ENCODE assay signal across 16 cellular contexts in the genomic region with DNA sequence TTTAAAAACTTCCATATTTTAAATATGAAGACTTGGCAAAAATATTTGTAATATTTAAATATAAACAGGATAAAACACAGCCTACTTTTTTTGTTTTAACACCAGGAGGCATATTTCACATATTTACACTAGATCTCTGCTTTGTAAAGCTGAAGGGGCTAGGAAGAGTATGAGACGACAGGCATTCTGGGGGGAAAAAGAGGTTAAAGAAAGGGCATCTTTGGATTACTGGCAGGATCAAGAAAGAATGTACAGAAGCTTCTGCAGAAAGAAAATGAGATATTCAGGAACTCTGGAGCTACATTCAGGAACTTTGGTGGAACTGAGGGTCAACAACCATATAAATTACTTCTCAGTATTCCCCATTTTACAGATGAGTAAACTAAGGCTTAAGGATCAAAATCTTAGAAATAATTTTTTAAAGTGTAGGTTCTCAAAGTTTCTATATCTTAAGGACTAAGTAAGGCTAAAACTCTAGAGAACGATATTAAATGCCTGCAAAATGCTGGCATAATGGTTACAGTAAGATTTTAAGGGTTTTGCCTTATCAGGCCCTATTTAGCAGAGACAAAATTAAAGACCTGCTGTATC.
DNase-seq lines count a peak whose midpoint lies in the region; ATAC-seq, FAIRE-seq and TF ChIP-seq lines count a peak whose summit lies in the region.
"Had no signal": no experiment of that assay in that cellular context is flagged by ENCODE, and none has a peak within 500 bp of the region (broad histone marks: within the 10 kb centered on the region; RNA-seq: fewer than 3 reads in every experiment).

No MANE protein-coding gene starts in this region.

- intact Hi-C loops in K562 (cut with micrococcal nuclease): no loop called here
- intact Hi-C loops in prostate gland (cut with DNase I): no loop called here
- intact Hi-C loops in transverse colon (cut with DNase I; ENCODE audit: low total_unique reads): no loop called here

- no peaks in the 10 kb centered on the region for H3K4me1 ChIP-seq in K562 (replicated peaks in 1 of 2; ENCODE audit: control insufficient read depth in 2 of 2, insufficient read depth in 2 of 2, low read length in 2 of 2)
- H3K4me1 ChIP-seq in H1 (replicated peaks in 1 of 4; ENCODE audit: control insufficient read depth in 3 of 4, insufficient read depth in 4 of 4, low read length in 3 of 4): peaks cover 0 to 5% (median 3%) of the 10 kb centered on the region in 4 experiments; a peak in 5 of 7 replicates
- peaks cover 10% of the 10 kb centered on the region for H3K4me1 ChIP-seq in prostate gland (replicated peaks)
- peaks cover 0 to 61% (median 20%) of the 10 kb centered on the region in 4 donors for H3K4me1 ChIP-seq in transverse colon

- no peak overlapping the region for H3K4ac ChIP-seq in H1 (replicated peaks; ENCODE audit: insufficient read length, low read depth, low read length)

- no peaks in the 10 kb centered on the region for H3K36me3 ChIP-seq in K562 (ENCODE audit: control insufficient read depth, insufficient read depth, low read length)
- H3K36me3 ChIP-seq in H1 (ENCODE audit: control insufficient read depth in 2 of 4, insufficient read depth in 4 of 4, low read length in 3 of 4): no peaks in the 10 kb centered on the region; a peak in 1 of 8 replicates
- H3K36me3 ChIP-seq in prostate gland: no peaks in the 10 kb centered on the region
- H3K36me3 ChIP-seq in transverse colon: no peaks in the 10 kb centered on the region

- H3K27ac ChIP-seq in 22Rv1: peak overlapping the region; percentile 100
- no peak overlapping the region for H3K27ac ChIP-seq in K562 (ENCODE audit: extremely low read depth, low read depth, low read length)
- H3K27ac ChIP-seq in H1 (ENCODE audit: low read depth, low read length): no peak overlapping the region
- peak overlapping the region; percentile 57 to 82 for H3K27ac ChIP-seq in prostate gland
- no peak overlapping the region for H3K27ac ChIP-seq in transverse colon
- H3K27ac ChIP-seq: BLaER1 treated with 17β-estradiol and CSF1 and Interleukin-3, amounts not matched to agents 10 nM and 100 nM had no signal

- BruUV-seq in K562 (replicated peaks; lab: Mats Ljungman, UMichigan): no TSS peak

- H3K79me2 ChIP-seq in K562 (ENCODE audit: control insufficient read depth, insufficient read depth, low read length) (no peaks in the 10 kb centered on the region), H1 (ENCODE audit: control insufficient read depth in 1 of 2, insufficient read depth in 2 of 2, low read length in 2 of 2) (no peaks in the 10 kb centered on the region)

- no peak overlapping the region for H4K91ac ChIP-seq in H1 (replicated peaks; ENCODE audit: insufficient read length, low read length)

- H2BK15ac ChIP-seq in H1 (ENCODE audit: low read length): no peak overlapping the region

- ATAC-seq in K562 (no peak), GM21390 (IDR thresholded peaks at IDR 0.05; ENCODE audit: unreplicated experiment) (no peak)
- ATAC-seq: GM12878, GM23338 had no signal

- no peak overlapping the region for H2BK12ac ChIP-seq in H1 (ENCODE audit: low read depth, low read length)

- TF ChIP-seq POLR2A in K562 (conservative IDR thresholded peaks at IDR 0.05) (no peak), H1 (IDR thresholded peaks at IDR 0.05; ENCODE audit: control extremely low read depth in 1 of 2, low read depth in 2 of 2, low read length in 2 of 2) (no peak), prostate gland (IDR thresholded peaks at IDR 0.05) (no peak), transverse colon (IDR thresholded peaks at IDR 0.05) (no peak)

- H4K20me1 ChIP-seq in K562 (replicated peaks; ENCODE audit: control insufficient read depth, insufficient read depth, low read length): no peaks in the 10 kb centered on the region
- H4K20me1 ChIP-seq in H1 (replicated peaks in 1 of 2; ENCODE audit: control insufficient read depth in 1 of 2, insufficient read depth in 2 of 2, low read length in 2 of 2): no peaks in the 10 kb centered on the region

- H3K4me3 ChIP-seq in K562: no peak overlapping the region
- no peak overlapping the region for H3K4me3 ChIP-seq in H1 (ENCODE audit: extremely low read depth in 1 of 4, insufficient read depth in 2 of 4, low read depth in 3 of 4, low read length in 4 of 4)
- H3K4me3 ChIP-seq in prostate gland: no peak overlapping the region
- no peak overlapping the region for H3K4me3 ChIP-seq in transverse colon
- H3K4me3 ChIP-seq: BLaER1 treated with 17β-estradiol and CSF1 and Interleukin-3, amounts not matched to agents 10 nM and 100 nM; GM12878; GM23338 had no signal

- TF ChIP-seq EP300 in K562 (IDR thresholded peaks at IDR 0.05; ENCODE audit: low read length): no peak
- TF ChIP-seq EP300 in H1 (IDR thresholded peaks at IDR 0.05; ENCODE audit: borderline replicate concordance in 1 of 2, low read depth in 2 of 2, low read length in 2 of 2): no peak
- TF ChIP-seq EP300 in transverse colon (IDR thresholded peaks at IDR 0.05; ENCODE audit: low read depth): no peak

- H3K23ac ChIP-seq in H1 (ENCODE audit: insufficient read length): no peak overlapping the region

- H3K9ac ChIP-seq in K562 (ENCODE audit: insufficient read depth in 1 of 2, low read depth in 2 of 2, low read length in 2 of 2) (no peak overlapping the region), H1 (replicated peaks in 1 of 4; ENCODE audit: extremely low read depth in 1 of 4, low read depth in 3 of 4, low read length in 3 of 4) (no peak overlapping the region)
- H3K9ac ChIP-seq: BLaER1 treated with 17β-estradiol and CSF1 and Interleukin-3, amounts not matched to agents 10 nM and 100 nM had no signal

- TF ChIP-seq CTCF in 22Rv1 (IDR thresholded peaks at IDR 0.05): no peak
- TF ChIP-seq CTCF in K562 (IDR thresholded peaks at IDR 0.05 in 2 of 3, conservative IDR thresholded peaks at IDR 0.05 in 1 of 3; ENCODE audit: insufficient read depth in 2 of 3, low read depth in 1 of 3, low read length in 3 of 3): no peak
- no peak for TF ChIP-seq CTCF in H1 (IDR thresholded peaks at IDR 0.05; ENCODE audit: control extremely low read depth in 1 of 3, insufficient read depth in 1 of 3, low read depth in 1 of 3, low read length in 3 of 3)
- no peak for TF ChIP-seq CTCF in prostate gland (IDR thresholded peaks at IDR 0.05)
- no peak for TF ChIP-seq CTCF in transverse colon (IDR thresholded peaks at IDR 0.05)

- no peak overlapping the region for H2AK5ac ChIP-seq in H1 (ENCODE audit: low read depth, low read length)

- no peak overlapping the region for H3K18ac ChIP-seq in H1 (ENCODE audit: extremely low read depth, low read length)

- 8% methylated on average over 2 of the region's 2 CpGs for WGBS in K562 (ENCODE audit: insufficient coverage, low coverage, missing lambda C conversion rate)
- 93% methylated on average over 2 of the region's 2 CpGs; no CpG with 5 or more reads in 1 of the 2 experiments for WGBS in H1 (ENCODE audit: extremely low coverage in 1 of 2, insufficient coverage in 1 of 2, insufficient read length in 1 of 2, insufficient replicate concordance in 2 of 2, low coverage in 1 of 2, low lambda C conversion rate in 2 of 2, missing lambda C conversion rate in 1 of 2), 2 experiments
- 69% methylated on average over 2 of the region's 2 CpGs for WGBS in prostate gland
- 75% methylated on average over 2 of the region's 2 CpGs for WGBS in transverse colon (ENCODE audit: low coverage in 1 of 2), 2 donors

- no peaks in the 10 kb centered on the region for H3K9me1 ChIP-seq in K562 (ENCODE audit: control insufficient read depth, insufficient read depth, low read length)

- H2BK20ac ChIP-seq in H1 (ENCODE audit: low read length): no peak overlapping the region

- H3K27me3 ChIP-seq in K562 (ENCODE audit: control insufficient read depth in 2 of 2, insufficient read depth in 2 of 2, low read length in 2 of 2) (0 out of 5 replicates have a peak, but pooled peaks cover 0 to 4% of the 10 kb centered on the region in 2 experiments), H1 (replicated peaks in 1 of 4; ENCODE audit: control insufficient read depth in 3 of 4, extremely low read depth in 1 of 4, insufficient read depth in 3 of 4, low read length in 3 of 4) (no peaks in the 10 kb centered on the region), prostate gland (replicated peaks; ENCODE audit: insufficient read depth) (no peaks in the 10 kb centered on the region), transverse colon (no peaks in the 10 kb centered on the region)
- H3K27me3 ChIP-seq: BLaER1 treated with 17β-estradiol and CSF1 and Interleukin-3, amounts not matched to agents 10 nM and 100 nM had no signal

- H3K79me1 ChIP-seq in H1 (ENCODE audit: low read depth, low read length): no peaks in the 10 kb centered on the region

- no peak for TF ChIP-seq RAD21 in K562 (CRISPR knock-in tag; conservative IDR thresholded peaks at IDR 0.05 in 1 of 2, IDR thresholded peaks at IDR 0.05 in 1 of 2)
- TF ChIP-seq RAD21 in H1 (IDR thresholded peaks at IDR 0.05 in 1 of 2, conservative IDR thresholded peaks at IDR 0.05 in 1 of 2; ENCODE audit: low read depth in 2 of 2, low read length in 2 of 2): no peak

- FAIRE-seq in K562 (lab: Jason Lieb, UNC): no peak
- no peak for FAIRE-seq in H1 (lab: Jason Lieb, UNC)
- FAIRE-seq: GM12878 had no signal

- H3K4me2 ChIP-seq in K562 (ENCODE audit: insufficient read depth, low read length) (no peak overlapping the region), H1 (ENCODE audit: insufficient read depth in 1 of 2, low read depth in 2 of 2, low read length in 2 of 2) (no peak overlapping the region)
- H3K4me2 ChIP-seq: BLaER1 treated with 17β-estradiol and CSF1 and Interleukin-3, amounts not matched to agents 10 nM and 100 nM; GM23338 had no signal

- no peak overlapping the region for H4K8ac ChIP-seq in H1 (ENCODE audit: extremely low read depth, insufficient read depth, low read length)

- H2BK120ac ChIP-seq in H1 (replicated peaks; ENCODE audit: low read depth, low read length): no peak overlapping the region

- H2BK5ac ChIP-seq in H1 (ENCODE audit: low read depth, low read length): no peak overlapping the region

- CTCF ChIA-PET in K562 (lab: Yijun Ruan, JAX; ENCODE audit: low intra/inter-chr PET ratio) (no interaction called here), H1 (lab: Charles Lee; ENCODE audit: partially characterized antibody) (interaction anchor here (0.6 kb wide), 1 partner anchor 12 kb away, joined by 3 read pairs; no protein-coding TSS in a partner anchor)

- no peak overlapping the region for H3K14ac ChIP-seq in H1 (ENCODE audit: insufficient read length)

- no peaks in the 10 kb centered on the region for H3K23me2 ChIP-seq in H1 (ENCODE audit: low read depth, low read length)

- POLR2A ChIA-PET in K562 (lab: Yijun Ruan, JAX): no interaction called here
- POLR2A ChIA-PET in H1 (lab: Charles Lee; ENCODE audit: partially characterized antibody): interaction anchor here (1.2 kb wide), 1 partner anchor 13 kb away, joined by 3 read pairs; no protein-coding TSS in a partner anchor

- H3K56ac ChIP-seq in H1 (replicated peaks; ENCODE audit: insufficient read length, low read depth, low read length): no peak overlapping the region

- no peak overlapping the region for H4K5ac ChIP-seq in H1 (ENCODE audit: insufficient read length, low read depth, low read length)

- H3K9me3 ChIP-seq in K562 (replicated peaks; ENCODE audit: control insufficient read depth, insufficient read depth, low read depth, low read length): no peaks in the 10 kb centered on the region
- H3K9me3 ChIP-seq in H1 (ENCODE audit: insufficient read depth in 2 of 2, low read depth in 1 of 2, low read length in 1 of 2): no peaks in the 10 kb centered on the region
- H3K9me3 ChIP-seq in prostate gland: no peaks in the 10 kb centered on the region
- no peaks in the 10 kb centered on the region for H3K9me3 ChIP-seq in transverse colon

- in situ Hi-C loops in K562 (cut with MboI) (no loop called here), transverse colon (cut with MboI; ENCODE audit: low pct_ligation_motif_present in 1 of 4, low pct_unique_long_range_greater_than_20kb in 1 of 4, low sequenced_read_pairs in 3 of 4) (no loop called here)

- DNase-seq in K562 (ENCODE audit: extremely low read depth in 1 of 4, low spot score in 3 of 4) (no peak), H1 (ENCODE audit: low read depth in 1 of 2, low spot score in 2 of 2) (no peak), prostate gland (ENCODE audit: low spot score) (no peak), transverse colon (no peak), NOMO-1 (lab: John Stamatoyannopoulos, UW; ENCODE audit: unreplicated experiment in 2 of 2) (no peak)
- DNase-seq in activated CD4-positive, CD25-positive, alpha-beta regulatory T cell treated with anti-CD3 and anti-CD28 coated beads, Interleukin-2, amount 50 U/mL, for 72 hours: no peak
- DNase-seq: ACHN; Calu3; CD4-positive, CD25-positive, alpha-beta regulatory T cell; DMS 273 treated with DMSO at 0.1 percent for 48 hours; H9 had no signal

- H2AFZ ChIP-seq in K562 (ENCODE audit: low read depth, low read length) (no peak overlapping the region), H1 (ENCODE audit: low read length) (no peak overlapping the region)
- H2AFZ ChIP-seq: GM23338 had no signal

Comparison
In these comparisons a context has a peak if more than half of its experiments do, and no peak if none do; other contexts are left out.
1. H3K27ac ChIP-seq: peak in 22Rv1 (single experiment) and prostate gland (2 of 2); none in K562 (single experiment), H1 (single experiment) and transverse colon (0 of 4).